In the genomic region with DNA sequence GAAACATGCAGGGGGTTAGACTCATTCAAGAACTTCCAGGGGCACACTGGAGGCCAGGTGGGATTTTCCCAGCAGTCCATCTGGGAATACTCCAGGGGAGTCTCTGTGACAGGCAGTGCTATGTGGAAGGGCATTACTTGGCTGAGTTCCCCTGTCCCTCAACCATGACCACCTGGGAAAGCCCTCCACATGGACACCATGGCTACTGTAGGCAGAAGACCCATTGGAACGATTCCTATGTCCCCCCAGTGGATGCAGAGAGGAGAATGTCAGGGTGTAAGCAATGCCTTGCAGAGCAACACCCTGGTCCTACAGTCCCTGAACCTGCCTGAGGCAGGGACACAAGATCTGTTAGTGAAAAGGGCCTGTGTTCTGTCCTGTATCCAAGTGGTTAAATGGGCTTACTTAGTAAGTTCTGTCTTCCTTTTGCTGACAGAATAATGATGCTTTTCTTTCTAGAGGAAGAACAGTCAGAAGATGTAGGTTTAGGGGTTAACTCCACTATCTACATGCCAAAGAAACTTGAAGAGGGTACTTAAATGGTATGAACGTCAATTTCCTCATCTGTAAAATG, we compare ENCODE assay signal across 17 cellular contexts. TPM values are rescaled to one million over a fixed set of nuclear protein-coding genes. Genes with fewer than 3 reads are reported as not detected.
DNase-seq lines count a peak whose midpoint lies in the region; ATAC-seq and TF ChIP-seq lines count a peak whose summit lies in the region.
"Had no signal": no experiment of that assay in that cellular context is flagged by ENCODE, and none has a peak within 500 bp of the region (broad histone marks: within the 10 kb centered on the region; RNA-seq: fewer than 3 reads in every experiment).

No MANE protein-coding gene starts in this region.

- no peak overlapping the region for H3K27ac ChIP-seq in mesenchymal stem cell (ENCODE audit: low read length, poor library complexity, severe bottlenecking)
- H3K27ac ChIP-seq: cardiac muscle cell, RWPE1 had no signal

- ATAC-seq in activated CD4-positive, alpha-beta T cell treated with anti-CD3 and anti-CD28 coated beads for 36 hours, result no peak
- ATAC-seq in activated CD8-positive, alpha-beta T cell treated with anti-CD3 and anti-CD28 coated beads for 36 hours, result no peak
- ATAC-seq in stimulated activated memory B cell treated with anti-CD40 and anti-IgM and Interleukin-4, amounts not matched to agents 10 μg/mL and 1 μg/mL and 100 μg/mL, for 72 hours, result no peak
- no peak for ATAC-seq in HG02840 (IDR thresholded peaks at IDR 0.05; ENCODE audit: low FRiP score, unreplicated experiment)

- H3K4me3 ChIP-seq in GM12865 (ENCODE audit: low read depth, low read length) (no peak overlapping the region), mesenchymal stem cell (ENCODE audit: insufficient read depth in 1 of 2, low read depth in 1 of 2, low read length in 2 of 2) (no peak overlapping the region)
- H3K4me3 ChIP-seq: cardiac muscle cell had no signal

- H3K27me3 Mint-ChIP-seq in activated CD4-positive, alpha-beta T cell treated with anti-CD3 and anti-CD28 coated beads for 36 hours, result no peaks in the 10 kb centered on the region
- no peaks in the 10 kb centered on the region for H3K27me3 Mint-ChIP-seq in activated CD8-positive, alpha-beta T cell treated with anti-CD3 and anti-CD28 coated beads for 36 hours
- no peaks in the 10 kb centered on the region for H3K27me3 Mint-ChIP-seq in stimulated activated memory B cell treated with anti-CD40 and anti-IgM and Interleukin-4, amounts not matched to agents 10 μg/mL and 1 μg/mL and 100 μg/mL, for 72 hours

- H3K4me1 Mint-ChIP-seq in activated CD4-positive, alpha-beta T cell treated with anti-CD3 and anti-CD28 coated beads for 36 hours, result peaks cover 94% of the 10 kb centered on the region
- H3K4me1 Mint-ChIP-seq in activated CD8-positive, alpha-beta T cell treated with anti-CD3 and anti-CD28 coated beads for 36 hours (ENCODE audit: low read depth), result peaks cover 93% of the 10 kb centered on the region
- H3K4me1 Mint-ChIP-seq in stimulated activated memory B cell treated with anti-CD40 and anti-IgM and Interleukin-4, amounts not matched to agents 10 μg/mL and 1 μg/mL and 100 μg/mL, for 72 hours, result peaks cover 58% of the 10 kb centered on the region

- no peak overlapping the region for H2AFZ ChIP-seq in mesenchymal stem cell (ENCODE audit: low read depth, low read length)

- H2AK5ac ChIP-seq in mesenchymal stem cell (ENCODE audit: low read length, severe bottlenecking), result no peak overlapping the region

- peak overlapping the region; percentile 79 for H3K27ac Mint-ChIP-seq in activated CD4-positive, alpha-beta T cell treated with anti-CD3 and anti-CD28 coated beads for 36 hours
- peak overlapping the region; percentile 86 for H3K27ac Mint-ChIP-seq in activated CD8-positive, alpha-beta T cell treated with anti-CD3 and anti-CD28 coated beads for 36 hours
- no peak overlapping the region for H3K27ac Mint-ChIP-seq in stimulated activated memory B cell treated with anti-CD40 and anti-IgM and Interleukin-4, amounts not matched to agents 10 μg/mL and 1 μg/mL and 100 μg/mL, for 72 hours
- H3K27ac Mint-ChIP-seq: CD14-positive monocyte, HFFc6 had no signal

- H3K27me3 ChIP-seq in mesenchymal stem cell (ENCODE audit: control insufficient read depth in 1 of 2, insufficient read depth in 1 of 2, low read length in 2 of 2), result peaks cover 0 to 3% of the 10 kb centered on the region in 2 experiments
- H3K27me3 ChIP-seq: cardiac muscle cell had no signal

- H2BK120ac ChIP-seq in mesenchymal stem cell (ENCODE audit: low read depth, low read length), result no peak overlapping the region

- H3K4me2 ChIP-seq in mesenchymal stem cell (ENCODE audit: low read length, poor library complexity, severe bottlenecking), result no peak overlapping the region

- no peak for DNase-seq in activated CD4-positive, alpha-beta T cell treated with anti-CD3 and anti-CD28 coated beads for 36 hours
- DNase-seq in activated CD4-positive, alpha-beta T cell treated with anti-CD3 and anti-CD28 coated beads for 48 hours, result no peak
- peak; percentile 45 for DNase-seq in GM12865 (ENCODE audit: low read depth)
- DNase-seq in activated CD8-positive, alpha-beta T cell treated with anti-CD3 and anti-CD28 coated beads for 36 hours, result no peak
- DNase-seq in mesenchymal stem cell, result no peak
- DNase-seq in NCI-H1694 (lab: John Stamatoyannopoulos, UW), result no peak
- DNase-seq: effector CD8-positive, alpha-beta T cell; HFFc6; kidney glomerular epithelial cell; NCI-H1694 treated with DMSO at 0.1 percent for 48 hours; NCI-H2227 treated with DMSO at 0.1 percent for 48 hours; NK-92 treated with Interleukin-12 subunit alpha and Interleukin-12 subunit beta, amount 100 ng/mL, for 24 hours had no signal

- H3K4ac ChIP-seq in mesenchymal stem cell (ENCODE audit: low read depth in 1 of 2, low read length in 2 of 2), result no peak overlapping the region

- peaks cover 91% of the 10 kb centered on the region for H3K36me3 Mint-ChIP-seq in activated CD4-positive, alpha-beta T cell treated with anti-CD3 and anti-CD28 coated beads for 36 hours (ENCODE audit: low read depth)
- H3K36me3 Mint-ChIP-seq in activated CD8-positive, alpha-beta T cell treated with anti-CD3 and anti-CD28 coated beads for 36 hours (ENCODE audit: low read depth), result peaks cover 91% of the 10 kb centered on the region
- H3K36me3 Mint-ChIP-seq in stimulated activated memory B cell treated with anti-CD40 and anti-IgM and Interleukin-4, amounts not matched to agents 10 μg/mL and 1 μg/mL and 100 μg/mL, for 72 hours, result peaks cover 80% of the 10 kb centered on the region

- peak overlapping the region; percentile 62 for H4K91ac ChIP-seq in mesenchymal stem cell (ENCODE audit: low read length)

- H3K36me3 ChIP-seq in mesenchymal stem cell (ENCODE audit: control insufficient read depth in 1 of 2, insufficient read depth in 2 of 2, low read depth in 1 of 2, low read length in 2 of 2), result no peaks in the 10 kb centered on the region
- H3K36me3 ChIP-seq: cardiac muscle cell had no signal

- H3K4me1 ChIP-seq in mesenchymal stem cell (ENCODE audit: control insufficient read depth, insufficient read depth, low read depth, low read length), result peaks cover 1% of the 10 kb centered on the region

- peak overlapping the region in 1 of 2 experiments; percentile 53 for H3K14ac ChIP-seq in mesenchymal stem cell (ENCODE audit: low read length in 2 of 2)

- CTCF ChIA-PET in activated CD4-positive, alpha-beta T cell treated with anti-CD3 and anti-CD28 coated beads for 36 hours (lab: Charles Lee), result interaction anchor here (1.1 to 1.4 kb wide), 2 partner anchors 42 to 47 kb away, joined by 4 read pairs; no protein-coding TSS in a partner anchor
- CTCF ChIA-PET in activated CD8-positive, alpha-beta T cell treated with anti-CD3 and anti-CD28 coated beads for 36 hours (lab: Charles Lee), result interaction anchor here (1.1 to 1.4 kb wide), 3 partner anchors 9 to 14 kb away, joined by 3 to 4 read pairs (median 3); a partner anchor contains a TSS

- H2BK15ac ChIP-seq in mesenchymal stem cell (ENCODE audit: low read depth, poor library complexity, severe bottlenecking), result no peak overlapping the region

- no peak overlapping the region for H3K23ac ChIP-seq in mesenchymal stem cell (ENCODE audit: low read length in 2 of 2)

- H3K9me3 Mint-ChIP-seq in activated CD4-positive, alpha-beta T cell treated with anti-CD3 and anti-CD28 coated beads for 36 hours (ENCODE audit: low read depth), result no peaks in the 10 kb centered on the region
- H3K9me3 Mint-ChIP-seq in activated CD8-positive, alpha-beta T cell treated with anti-CD3 and anti-CD28 coated beads for 36 hours, result no peaks in the 10 kb centered on the region
- no peaks in the 10 kb centered on the region for H3K9me3 Mint-ChIP-seq in stimulated activated memory B cell treated with anti-CD40 and anti-IgM and Interleukin-4, amounts not matched to agents 10 μg/mL and 1 μg/mL and 100 μg/mL, for 72 hours
- H3K9me3 Mint-ChIP-seq: HFFc6 had no signal

- H3K79me1 ChIP-seq in mesenchymal stem cell (replicated peaks; ENCODE audit: low read length, poor library complexity, severe bottlenecking), result no peaks in the 10 kb centered on the region

- H2BK5ac ChIP-seq in mesenchymal stem cell (ENCODE audit: low read depth, low read length, poor library complexity, severe bottlenecking), result no peak overlapping the region

- POLR2A ChIA-PET in activated CD4-positive, alpha-beta T cell treated with anti-CD3 and anti-CD28 coated beads for 36 hours (lab: Charles Lee), result no interaction called here
- POLR2A ChIA-PET in activated CD8-positive, alpha-beta T cell treated with anti-CD3 and anti-CD28 coated beads for 36 hours (lab: Charles Lee), result interaction anchor here (0.7 to 1.4 kb wide), 2 partner anchors 32 to 165 kb away, joined by 3 to 4 read pairs; no protein-coding TSS in a partner anchor

- H3K4me3 Mint-ChIP-seq in activated CD4-positive, alpha-beta T cell treated with anti-CD3 and anti-CD28 coated beads for 36 hours, result peak overlapping the region; percentile 4
- H3K4me3 Mint-ChIP-seq in activated CD8-positive, alpha-beta T cell treated with anti-CD3 and anti-CD28 coated beads for 36 hours, result peak overlapping the region; percentile 26
- H3K4me3 Mint-ChIP-seq in stimulated activated memory B cell treated with anti-CD40 and anti-IgM and Interleukin-4, amounts not matched to agents 10 μg/mL and 1 μg/mL and 100 μg/mL, for 72 hours, result no peak overlapping the region
- H3K4me3 Mint-ChIP-seq: CD14-positive monocyte, HFFc6 had no signal

- peak overlapping the region; percentile 69 to 74 for H2BK12ac ChIP-seq in mesenchymal stem cell (ENCODE audit: low read length in 2 of 2)

- H3K9me3 ChIP-seq in mesenchymal stem cell (ENCODE audit: control insufficient read depth, low read length), result no peaks in the 10 kb centered on the region

- WGBS in mesenchymal stem cell, result 96% methylated on average over 1 of the region's 2 CpGs

- no peak overlapping the region for H3K9ac ChIP-seq in mesenchymal stem cell (ENCODE audit: low read length)

- peak overlapping the region; percentile 45 for H4K8ac ChIP-seq in mesenchymal stem cell (ENCODE audit: low read length)

- no peak overlapping the region for H3K18ac ChIP-seq in mesenchymal stem cell (ENCODE audit: low read depth in 1 of 2, low read length in 2 of 2)

- TF ChIP-seq CTCF in GM12865 (IDR thresholded peaks at IDR 0.05; ENCODE audit: insufficient read depth, low read depth, low read length, missing control alignments), result no peak
- no peak for TF ChIP-seq CTCF in activated CD8-positive, alpha-beta T cell treated with anti-CD3 and anti-CD28 coated beads for 36 hours (IDR thresholded peaks at IDR 0.05)

- intact Hi-C loops in activated CD4-positive, alpha-beta T cell treated with anti-CD3 and anti-CD28 coated beads for 36 hours (cut with DNase I, micrococcal nuclease), result no loop called here
- intact Hi-C loops in activated CD8-positive, alpha-beta T cell treated with anti-CD3 and anti-CD28 coated beads for 36 hours (cut with micrococcal nuclease), result no loop called here

RNA-seq across cellular contexts. Expression of a gene that starts 13.4 kb away (rescaled TPM):
- 100 to 1,000 TPM; 103 to 108 TPM for total RNA-seq in activated CD4-positive, alpha-beta T cell treated with anti-CD3 and anti-CD28 coated beads for 36 hours
- total RNA-seq in activated CD8-positive, alpha-beta T cell treated with anti-CD3 and anti-CD28 coated beads for 36 hours, result 10 to 100 TPM; 65.9 to 67.8 TPM
- 0.12 TPM for polyA plus RNA-seq in mesenchymal stem cell (2013, experiment 1 of 2)
- 0.15 TPM for polyA plus RNA-seq in mesenchymal stem cell (2013, experiment 2 of 2)
- total RNA-seq: cardiac muscle cell, HFFc6 had no signal
- polyA plus RNA-seq: cardiac muscle cell had no signal

RNA-seq across cellular contexts. Expression of a gene that starts 54.1 kb away (rescaled TPM):
- 10 to 100 TPM; 14.8 to 17.8 TPM for total RNA-seq in activated CD4-positive, alpha-beta T cell treated with anti-CD3 and anti-CD28 coated beads for 36 hours
- 10 to 100 TPM; 18.1 to 20.1 TPM for total RNA-seq in activated CD8-positive, alpha-beta T cell treated with anti-CD3 and anti-CD28 coated beads for 36 hours
- polyA plus RNA-seq in mesenchymal stem cell (2013, experiment 1 of 2), result not detected
- not detected for polyA plus RNA-seq in mesenchymal stem cell (2013, experiment 2 of 2)
- total RNA-seq: cardiac muscle cell, HFFc6 had no signal
- polyA plus RNA-seq: cardiac muscle cell had no signal
